16 cellular contexts compared by ENCODE assay signal in genomic region chr13:22106058-22106457, GRCh38.
DNase-seq lines count a peak whose midpoint lies in the region; ATAC-seq and TF ChIP-seq lines count a peak whose summit lies in the region.
"Had no signal": no experiment of that assay in that cellular context is flagged by ENCODE, and none has a peak within 500 bp of the region (broad histone marks: within the 10 kb centered on the region; RNA-seq: fewer than 3 reads in every experiment).

No MANE protein-coding gene starts in this region.

- H3K4me2 ChIP-seq in IMR-90 (ENCODE audit: low read depth, low read length), result no peak overlapping the region
- H3K4me2 ChIP-seq: BLaER1 had no signal

- DNase-seq in activated naive CD8-positive, alpha-beta T cell treated with anti-CD3 and anti-CD28 coated beads, Interleukin-2, amount 50 U/mL, for 24 hours, result no peak
- no peak for DNase-seq in CD4-positive, alpha-beta memory T cell
- no peak for DNase-seq in IMR-90
- DNase-seq in effector memory CD8-positive, alpha-beta T cell, result no peak
- DNase-seq in foreskin fibroblast, result no peak
- DNase-seq in Kasumi-1 (lab: John Stamatoyannopoulos, UW), result no peak
- no peak for DNase-seq in activated T-cell treated with anti-CD3 and anti-CD28 coated beads, Interleukin-2, amount 50 U/mL, for 4 hours
- DNase-seq: Caco-2; CD4-positive, alpha-beta T cell; DMS153; DND-41; H9 had no signal

- peaks cover 3% of the 10 kb centered on the region for H3K9me1 ChIP-seq in IMR-90 (ENCODE audit: insufficient read depth, low read length)

- peaks cover 40% of the 10 kb centered on the region for H3K4me1 ChIP-seq in CD4-positive, alpha-beta memory T cell (ENCODE audit: insufficient read depth, low read length)
- peaks cover 20% of the 10 kb centered on the region for H3K4me1 ChIP-seq in IMR-90 (ENCODE audit: control insufficient read depth, insufficient read depth, low read length)

- peak overlapping the region; percentile 7 for H3K27ac Mint-ChIP-seq in activated naive CD8-positive, alpha-beta T cell
- no peak overlapping the region for H3K27ac Mint-ChIP-seq in activated naive CD8-positive, alpha-beta T cell treated with anti-CD3 and anti-CD28 coated beads, Interleukin-2, amount 50 U/mL, for 24 hours
- peak overlapping the region; percentile 32 to 82 (median 73) for H3K27ac Mint-ChIP-seq in CD4-positive, alpha-beta memory T cell
- H3K27ac Mint-ChIP-seq in effector memory CD8-positive, alpha-beta T cell, result peak overlapping the region; percentile 35 to 39
- H3K27ac Mint-ChIP-seq: H9 had no signal

- H4K20me1 ChIP-seq in IMR-90 (ENCODE audit: insufficient read depth, low read length), result no peaks in the 10 kb centered on the region
- H4K20me1 ChIP-seq: BLaER1 had no signal

- no peaks in the 10 kb centered on the region for H3K27me3 Mint-ChIP-seq in activated naive CD8-positive, alpha-beta T cell
- H3K27me3 Mint-ChIP-seq in activated naive CD8-positive, alpha-beta T cell treated with anti-CD3 and anti-CD28 coated beads, Interleukin-2, amount 50 U/mL, for 24 hours, result no peaks in the 10 kb centered on the region
- no peaks in the 10 kb centered on the region for H3K27me3 Mint-ChIP-seq in CD4-positive, alpha-beta memory T cell
- no peaks in the 10 kb centered on the region for H3K27me3 Mint-ChIP-seq in effector memory CD8-positive, alpha-beta T cell
- no peaks in the 10 kb centered on the region for H3K27me3 Mint-ChIP-seq in activated T-cell treated with anti-CD3 and anti-CD28 coated beads, Interleukin-2, amount 50 U/mL, for 4 hours (ENCODE audit: low read depth)
- H3K27me3 Mint-ChIP-seq: CD4-positive, alpha-beta T cell had no signal

- TF ChIP-seq CTCF in IMR-90 (conservative IDR thresholded peaks at IDR 0.05; ENCODE audit: low read depth, low read length) (no peak), foreskin fibroblast (IDR thresholded peaks at IDR 0.05; ENCODE audit: low read depth, low read length) (no peak)

- CTCF ChIA-PET in CD4-positive, alpha-beta memory T cell (lab: Charles Lee; ENCODE audit: partially characterized antibody), result interaction anchor here (0.9 to 3.2 kb wide), 2 partner anchors 46 to 166 kb away, joined by 3 to 17 read pairs; no protein-coding TSS in a partner anchor
- CTCF ChIA-PET in IMR-90 (lab: Yijun Ruan, JAX), result no interaction called here

- H4K91ac ChIP-seq in IMR-90 (ENCODE audit: insufficient read depth, low read depth, low read length), result 0 out of 2 replicates have a peak overlapping the region, but pooled peaks have one; percentile 11

- H3K4ac ChIP-seq in IMR-90 (ENCODE audit: low read depth, low read length), result no peak overlapping the region

- no peak overlapping the region for H2BK5ac ChIP-seq in IMR-90 (ENCODE audit: low read depth, low read length, poor library complexity, severe bottlenecking)

- H2BK20ac ChIP-seq in IMR-90 (ENCODE audit: low read depth, low read length), result no peak overlapping the region

- no peak for TF ChIP-seq RAD21 in IMR-90 (IDR thresholded peaks at IDR 0.05; ENCODE audit: low read length)

- H2BK120ac ChIP-seq in IMR-90 (ENCODE audit: low read depth, low read length), result 0 out of 2 replicates have a peak overlapping the region, but pooled peaks have one; percentile 34

- H3K18ac ChIP-seq in IMR-90 (ENCODE audit: low read depth, low read length), result no peak overlapping the region

- H3K79me1 ChIP-seq in IMR-90 (ENCODE audit: low read depth in 1 of 2, low read length in 2 of 2), result no peaks in the 10 kb centered on the region

- TF ChIP-seq POLR2A in IMR-90 (IDR thresholded peaks at IDR 0.05; ENCODE audit: low read depth, low read length), result no peak

- H4K8ac ChIP-seq in IMR-90 (ENCODE audit: low read depth in 2 of 2, low read length in 2 of 2), result no peak overlapping the region

- H3K9ac ChIP-seq in IMR-90 (ENCODE audit: low read depth, low read length), result no peak overlapping the region
- H3K9ac ChIP-seq: BLaER1 had no signal

- intact Hi-C loops in CD4-positive, alpha-beta memory T cell (cut with micrococcal nuclease), result no loop called here
- intact Hi-C loops in IMR-90 (cut with micrococcal nuclease), result no loop called here

- H2AK5ac ChIP-seq in IMR-90 (ENCODE audit: low read depth, low read length), result peak overlapping the region; percentile 3; the same call in 1 of the 2 replicates

- H3K27me3 ChIP-seq in CD4-positive, alpha-beta memory T cell (ENCODE audit: insufficient read depth, low read length), result no peaks in the 10 kb centered on the region
- no peaks in the 10 kb centered on the region; the same call in 1 of the 2 replicates for H3K27me3 ChIP-seq in IMR-90 (ENCODE audit: control insufficient read depth, insufficient read depth, low read length)
- H3K27me3 ChIP-seq: BLaER1 had no signal

- no peak for ATAC-seq in activated naive CD8-positive, alpha-beta T cell treated with anti-CD3 and anti-CD28 coated beads, Interleukin-2, amount 50 U/mL, for 24 hours
- no peak for ATAC-seq in IMR-90 (ENCODE audit: low read depth)
- no peak for ATAC-seq in effector memory CD8-positive, alpha-beta T cell (replicated peaks)
- ATAC-seq in activated T-cell treated with anti-CD3 and anti-CD28 coated beads, Interleukin-2, amount 50 U/mL, for 4 hours, result no peak
- ATAC-seq: HCT116 had no signal

- in situ Hi-C loops in IMR-90 (cut with MboI; ENCODE audit: low sequenced_read_pairs), result no loop called here

- peaks cover 66% of the 10 kb centered on the region for H3K4me1 Mint-ChIP-seq in activated naive CD8-positive, alpha-beta T cell (ENCODE audit: low read depth)
- H3K4me1 Mint-ChIP-seq in activated naive CD8-positive, alpha-beta T cell treated with anti-CD3 and anti-CD28 coated beads, Interleukin-2, amount 50 U/mL, for 24 hours, result peaks cover 54% of the 10 kb centered on the region
- H3K4me1 Mint-ChIP-seq in CD4-positive, alpha-beta memory T cell, result peaks cover 38 to 65% (median 53%) of the 10 kb centered on the region in 4 donors
- H3K4me1 Mint-ChIP-seq in effector memory CD8-positive, alpha-beta T cell (ENCODE audit: low read depth in 2 of 2), result peaks cover 24 to 29% of the 10 kb centered on the region in 2 donors
- H3K4me1 Mint-ChIP-seq in activated T-cell treated with anti-CD3 and anti-CD28 coated beads, Interleukin-2, amount 50 U/mL, for 4 hours (ENCODE audit: low read depth), result peaks cover 54% of the 10 kb centered on the region
- H3K4me1 Mint-ChIP-seq: CD14-positive monocyte, H9 had no signal

- no peak overlapping the region for H3K23ac ChIP-seq in IMR-90 (ENCODE audit: low read depth, low read length)

- H2AFZ ChIP-seq in IMR-90 (replicated peaks; ENCODE audit: low read length, poor library complexity), result no peak overlapping the region

- no TSS peak for BruUV-seq in IMR-90 (replicated peaks; lab: Mats Ljungman, UMichigan)

- no peak overlapping the region for H4K5ac ChIP-seq in IMR-90 (ENCODE audit: low read depth, low read length)

- no peak overlapping the region for H3K4me3 Mint-ChIP-seq in activated naive CD8-positive, alpha-beta T cell
- H3K4me3 Mint-ChIP-seq in activated naive CD8-positive, alpha-beta T cell treated with anti-CD3 and anti-CD28 coated beads, Interleukin-2, amount 50 U/mL, for 24 hours, result no peak overlapping the region
- H3K4me3 Mint-ChIP-seq in CD4-positive, alpha-beta memory T cell, result peak overlapping the region in 3 of 8 donors; percentile 32 to 76 (median 43)
- no peak overlapping the region for H3K4me3 Mint-ChIP-seq in effector memory CD8-positive, alpha-beta T cell
- H3K4me3 Mint-ChIP-seq in activated T-cell treated with anti-CD3 and anti-CD28 coated beads, Interleukin-2, amount 50 U/mL, for 4 hours, result no peak overlapping the region
- H3K4me3 Mint-ChIP-seq: CD14-positive monocyte, H9 had no signal

- no peaks in the 10 kb centered on the region for H3K9me3 ChIP-seq in CD4-positive, alpha-beta memory T cell (ENCODE audit: control insufficient read depth in 1 of 2, low read length in 2 of 2)
- H3K9me3 ChIP-seq in IMR-90 (ENCODE audit: control insufficient read depth, insufficient read depth, low read length), result no peaks in the 10 kb centered on the region
- H3K9me3 ChIP-seq: Caco-2 had no signal

- no peaks in the 10 kb centered on the region for H3K9me3 Mint-ChIP-seq in activated naive CD8-positive, alpha-beta T cell (ENCODE audit: low read depth)
- no peaks in the 10 kb centered on the region for H3K9me3 Mint-ChIP-seq in activated naive CD8-positive, alpha-beta T cell treated with anti-CD3 and anti-CD28 coated beads, Interleukin-2, amount 50 U/mL, for 24 hours
- H3K9me3 Mint-ChIP-seq in CD4-positive, alpha-beta memory T cell, result peaks cover 0 to 4% (median 0%) of the 10 kb centered on the region in 8 donors
- H3K9me3 Mint-ChIP-seq in effector memory CD8-positive, alpha-beta T cell, result no peaks in the 10 kb centered on the region
- H3K9me3 Mint-ChIP-seq in activated T-cell treated with anti-CD3 and anti-CD28 coated beads, Interleukin-2, amount 50 U/mL, for 4 hours, result no peaks in the 10 kb centered on the region
- H3K9me3 Mint-ChIP-seq: CD4-positive, alpha-beta T cell; H9 had no signal

- no peak overlapping the region for H3K4me3 ChIP-seq in CD4-positive, alpha-beta memory T cell (ENCODE audit: low read length in 2 of 2)
- no peak overlapping the region for H3K4me3 ChIP-seq in IMR-90 (ENCODE audit: insufficient read depth, low read depth, low read length)
- no peak overlapping the region for H3K4me3 ChIP-seq in foreskin fibroblast (ENCODE audit: low read depth in 1 of 2, low read length in 2 of 2)
- H3K4me3 ChIP-seq: BLaER1 had no signal

- H3K56ac ChIP-seq in IMR-90 (ENCODE audit: extremely low read depth, insufficient read depth, low read length), result no peak overlapping the region

- H3K36me3 ChIP-seq in CD4-positive, alpha-beta memory T cell (ENCODE audit: insufficient read depth, low read length), result no peaks in the 10 kb centered on the region
- H3K36me3 ChIP-seq in IMR-90 (ENCODE audit: control insufficient read depth, insufficient read depth, low read length), result no peaks in the 10 kb centered on the region
- H3K36me3 ChIP-seq: BLaER1 had no signal

- no peak overlapping the region for H3K27ac ChIP-seq in CD4-positive, alpha-beta memory T cell (ENCODE audit: low read depth, low read length)
- no peak overlapping the region for H3K27ac ChIP-seq in IMR-90 (ENCODE audit: insufficient read depth, low read length)
- H3K27ac ChIP-seq: BLaER1 had no signal

- no peak overlapping the region for H2AK9ac ChIP-seq in IMR-90 (replicated peaks; ENCODE audit: low read depth, low read length, poor library complexity)

- H2BK15ac ChIP-seq in IMR-90 (ENCODE audit: low read depth, low read length), result no peak overlapping the region

- no CpG with 5 or more reads among the region's 3 CpGs for WGBS in IMR-90 (ENCODE audit: extremely low coverage in 2 of 2, insufficient read length in 1 of 2), 2 experiments

- peaks cover 3% of the 10 kb centered on the region for H3K36me3 Mint-ChIP-seq in activated naive CD8-positive, alpha-beta T cell
- H3K36me3 Mint-ChIP-seq in activated naive CD8-positive, alpha-beta T cell treated with anti-CD3 and anti-CD28 coated beads, Interleukin-2, amount 50 U/mL, for 24 hours (ENCODE audit: low read depth), result peaks cover 3% of the 10 kb centered on the region
- peaks cover 0 to 3% of the 10 kb centered on the region in 2 donors for H3K36me3 Mint-ChIP-seq in CD4-positive, alpha-beta memory T cell
- H3K36me3 Mint-ChIP-seq in effector memory CD8-positive, alpha-beta T cell (ENCODE audit: insufficient read depth), result no peaks in the 10 kb centered on the region
- H3K36me3 Mint-ChIP-seq in activated T-cell treated with anti-CD3 and anti-CD28 coated beads, Interleukin-2, amount 50 U/mL, for 4 hours (ENCODE audit: insufficient read depth), result peaks cover 1% of the 10 kb centered on the region
- H3K36me3 Mint-ChIP-seq: CD14-positive monocyte had no signal

- POLR2A ChIA-PET in CD4-positive, alpha-beta memory T cell (lab: Charles Lee; ENCODE audit: partially characterized antibody), result interaction anchor here (1.6 to 1.8 kb wide), 2 partner anchors 45 to 502 kb away, joined by 4 to 18 read pairs; partner anchors contain the start of gene MICU2
- POLR2A ChIA-PET in IMR-90 (lab: Charles Lee; ENCODE audit: unreplicated experiment), result no interaction called here

- dilution Hi-C loops in IMR-90 (cut with HindIII; ENCODE audit: low sequenced_read_pairs, unreplicated experiment), result no loop called here

- H3K14ac ChIP-seq in IMR-90 (replicated peaks; ENCODE audit: low read depth, low read length), result no peak overlapping the region
